Comparison of ENCODE assay signal across 29 cellular contexts in the genomic region with DNA sequence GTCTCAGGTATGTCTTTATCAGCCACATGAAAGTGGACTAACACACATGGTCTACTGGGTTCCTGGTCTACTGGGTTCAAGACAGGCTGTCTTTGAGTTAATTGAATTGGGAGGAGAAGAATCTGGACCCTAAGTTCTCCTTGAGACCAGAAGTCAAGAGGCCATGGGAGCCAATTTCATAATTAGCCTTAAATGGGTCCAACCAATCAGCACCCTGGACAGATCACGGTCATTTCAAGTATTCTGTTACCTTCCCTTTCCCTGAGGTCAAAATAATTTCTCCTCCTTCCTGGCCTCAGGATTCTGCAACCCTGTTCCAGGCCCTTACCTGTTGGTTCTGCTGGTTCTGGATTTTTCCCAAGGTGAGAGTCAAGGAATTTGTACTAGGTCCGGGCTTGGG. TPM values are rescaled to one million over a fixed set of nuclear protein-coding genes. Genes with fewer than 3 reads are reported as not detected.
DNase-seq lines count a peak whose midpoint lies in the region; FAIRE-seq and TF ChIP-seq lines count a peak whose summit lies in the region.
"Had no signal": no experiment of that assay in that cellular context is flagged by ENCODE, and none has a peak within 500 bp of the region (broad histone marks: within the 10 kb centered on the region; RNA-seq: fewer than 3 reads in every experiment).

No MANE protein-coding gene starts in this region.

- CTCF ChIA-PET in activated naive CD4-positive, alpha-beta T cell treated with anti-CD3 and anti-CD28 coated beads for 36 hours (lab: Charles Lee), result interaction anchor here (0.6 kb wide), 1 partner anchor 166 kb away, joined by 3 read pairs; no protein-coding TSS in a partner anchor

- H3K4me3 Mint-ChIP-seq in activated naive CD4-positive, alpha-beta T cell treated with anti-CD3 and anti-CD28 coated beads for 36 hours, result no peak overlapping the region
- H3K4me3 Mint-ChIP-seq in nephron progenitor cell (no peak overlapping the region), glutamatergic neuron (ENCODE audit: unreplicated experiment) (no peak overlapping the region)
- H3K4me3 Mint-ChIP-seq: IgD-negative memory B cell; naive thymus-derived CD4-positive, alpha-beta T cell; stimulated activated naive B cell treated with anti-CD40 and anti-IgM and Interleukin-4, amounts not matched to agents 10 μg/mL and 1 μg/mL and 100 μg/mL, for 72 hours had no signal

- H3K27ac Mint-ChIP-seq in activated naive CD4-positive, alpha-beta T cell treated with anti-CD3 and anti-CD28 coated beads for 36 hours, result no peak overlapping the region
- H3K27ac Mint-ChIP-seq in nephron progenitor cell (no peak overlapping the region), glutamatergic neuron (ENCODE audit: unreplicated experiment) (no peak overlapping the region)
- H3K27ac Mint-ChIP-seq: IgD-negative memory B cell; naive thymus-derived CD4-positive, alpha-beta T cell; stimulated activated naive B cell treated with anti-CD40 and anti-IgM and Interleukin-4, amounts not matched to agents 10 μg/mL and 1 μg/mL and 100 μg/mL, for 72 hours had no signal

- no peaks in the 10 kb centered on the region for H3K4me1 Mint-ChIP-seq in activated naive CD4-positive, alpha-beta T cell treated with anti-CD3 and anti-CD28 coated beads for 36 hours (ENCODE audit: low read depth)
- H3K4me1 Mint-ChIP-seq in nephron progenitor cell, result no peaks in the 10 kb centered on the region
- no peaks in the 10 kb centered on the region for H3K4me1 Mint-ChIP-seq in glutamatergic neuron (ENCODE audit: low read depth, unreplicated experiment)

- no peak for FAIRE-seq in GM19239 (lab: Jason Lieb, UNC)
- FAIRE-seq: D721Med, G401.6, pancreas had no signal

- H3K27me3 Mint-ChIP-seq in activated naive CD4-positive, alpha-beta T cell treated with anti-CD3 and anti-CD28 coated beads for 36 hours (ENCODE audit: low read depth), result peaks cover 9% of the 10 kb centered on the region
- H3K27me3 Mint-ChIP-seq in nephron progenitor cell (ENCODE audit: low read depth, poor library complexity), result peaks cover 72% of the 10 kb centered on the region
- peaks cover 5% of the 10 kb centered on the region for H3K27me3 Mint-ChIP-seq in glutamatergic neuron (ENCODE audit: unreplicated experiment)

- H3K36me3 Mint-ChIP-seq in activated naive CD4-positive, alpha-beta T cell treated with anti-CD3 and anti-CD28 coated beads for 36 hours (ENCODE audit: low read depth), result no peaks in the 10 kb centered on the region
- no peaks in the 10 kb centered on the region for H3K36me3 Mint-ChIP-seq in nephron progenitor cell (ENCODE audit: low read depth)
- H3K36me3 Mint-ChIP-seq in glutamatergic neuron (ENCODE audit: unreplicated experiment), result no peaks in the 10 kb centered on the region
- H3K36me3 Mint-ChIP-seq: IgD-negative memory B cell; naive thymus-derived CD4-positive, alpha-beta T cell; stimulated activated naive B cell treated with anti-CD40 and anti-IgM and Interleukin-4, amounts not matched to agents 10 μg/mL and 1 μg/mL and 100 μg/mL, for 72 hours had no signal

- TF ChIP-seq CTCF in NB4 (IDR thresholded peaks at IDR 0.05; ENCODE audit: low read depth, low read length), result no peak
- TF ChIP-seq CTCF in nephron progenitor cell (IDR thresholded peaks at IDR 0.05), result no peak
- TF ChIP-seq CTCF in glutamatergic neuron (IDR thresholded peaks at IDR 0.05; ENCODE audit: partially characterized antibody, unreplicated experiment), result no peak

- no peaks in the 10 kb centered on the region for H3K9me3 Mint-ChIP-seq in activated naive CD4-positive, alpha-beta T cell treated with anti-CD3 and anti-CD28 coated beads for 36 hours
- H3K9me3 Mint-ChIP-seq in nephron progenitor cell, result no peaks in the 10 kb centered on the region
- no peaks in the 10 kb centered on the region for H3K9me3 Mint-ChIP-seq in glutamatergic neuron (ENCODE audit: unreplicated experiment)
- H3K9me3 Mint-ChIP-seq: IgD-negative memory B cell; naive thymus-derived CD4-positive, alpha-beta T cell; stimulated activated naive B cell treated with anti-CD40 and anti-IgM and Interleukin-4, amounts not matched to agents 10 μg/mL and 1 μg/mL and 100 μg/mL, for 72 hours had no signal

- no peak for TF ChIP-seq POLR2A in NB4 (IDR thresholded peaks at IDR 0.05; ENCODE audit: extremely low read depth, insufficient read length)

- peak; percentile 20 for DNase-seq in activated naive CD4-positive, alpha-beta T cell treated with anti-CD3 and anti-CD28 coated beads for 36 hours
- DNase-seq in activated naive CD4-positive, alpha-beta T cell treated with Interleukin-2 at 50 U/mL for 16 hours, result no peak
- peak; percentile 41 for DNase-seq in NB4 (ENCODE audit: low read depth)
- DNase-seq in ecto neural progenitor cell (ENCODE audit: low spot score), result peak; percentile 38
- peak; percentile 50 for DNase-seq in nephron progenitor cell
- DNase-seq in GM19239 (ENCODE audit: insufficient read length, low spot score), result no peak
- DNase-seq in AG20443 (ENCODE audit: low spot score), result no peak
- DNase-seq in glutamatergic neuron, result no peak
- DNase-seq: activated CD4-positive, CD25-positive, alpha-beta regulatory T cell treated with anti-CD3 and anti-CD28 coated beads, Interleukin-2, amount 50 U/mL, for 72 hours; activated effector memory CD4-positive, alpha-beta T cell treated with Interleukin-2 at 50 U/mL for 16 hours; amygdala; C1 segment of cervical spinal cord; central memory CD4-positive, alpha-beta T cell; effector CD8-positive, alpha-beta T cell; islet precursor cell; mesenchymal stem cell; naive thymus-derived CD4-positive, alpha-beta T cell; NCI-H1092 treated with DMSO at 0.1 percent for 48 hours; NCI-H2171 treated with DMSO at 0.1 percent for 48 hours; NCI-H774; pancreas; stimulated activated naive B cell treated with anti-CD40 and anti-IgM and Interleukin-4, amounts not matched to agents 10 μg/mL and 1 μg/mL and 100 μg/mL, for 72 hours had no signal

- intact Hi-C loops in activated naive CD4-positive, alpha-beta T cell treated with anti-CD3 and anti-CD28 coated beads for 36 hours (cut with micrococcal nuclease), result no loop called here

- H3K4me3 ChIP-seq in NB4 (ENCODE audit: low read depth, low read length), result no peak overlapping the region
- H3K4me3 ChIP-seq: HAP-1, pancreas, Peyer's patch, SK-N-MC, thoracic aorta had no signal

RNA-seq across cellular contexts. Expression of a gene that starts 23.8 kb away (rescaled TPM):
- 10 to 100 TPM; 18.4 to 24.6 TPM for total RNA-seq in activated naive CD4-positive, alpha-beta T cell treated with anti-CD3 and anti-CD28 coated beads for 36 hours
- total RNA-seq in glutamatergic neuron (ENCODE audit: unreplicated experiment), result 30.0 TPM

RNA-seq across cellular contexts. Expression of a gene that starts 33.5 kb away (rescaled TPM):
- 10 to 100 TPM; 66.7 to 70.0 TPM for total RNA-seq in activated naive CD4-positive, alpha-beta T cell treated with anti-CD3 and anti-CD28 coated beads for 36 hours
- 38.7 TPM for total RNA-seq in glutamatergic neuron (ENCODE audit: unreplicated experiment)

RNA-seq across cellular contexts. Expression of a gene that starts 33.7 kb away (rescaled TPM):
- under 1 TPM; 0.31 to 0.52 TPM for total RNA-seq in activated naive CD4-positive, alpha-beta T cell treated with anti-CD3 and anti-CD28 coated beads for 36 hours
- 1.3 TPM for total RNA-seq in glutamatergic neuron (ENCODE audit: unreplicated experiment)

RNA-seq across cellular contexts. Expression of a gene that starts 43.3 kb away (rescaled TPM):
- 10 to 100 TPM; 15.1 to 16.3 TPM for total RNA-seq in activated naive CD4-positive, alpha-beta T cell treated with anti-CD3 and anti-CD28 coated beads for 36 hours
- total RNA-seq in glutamatergic neuron (ENCODE audit: unreplicated experiment), result 39.1 TPM

RNA-seq across cellular contexts. Expression of a gene that starts 53.2 kb away (rescaled TPM):
- total RNA-seq in activated naive CD4-positive, alpha-beta T cell treated with anti-CD3 and anti-CD28 coated beads for 36 hours, result under 1 TPM; 0.10 to 0.19 TPM
- total RNA-seq in glutamatergic neuron (ENCODE audit: unreplicated experiment), result 1.7 TPM
- total RNA-seq: thoracic aorta had no signal

Comparison
In these comparisons a context has a peak if more than half of its experiments do, and no peak if none do; other contexts are left out.
1. DNase-seq: peak in activated naive CD4-positive, alpha-beta T cell treated with anti-CD3 and anti-CD28 coated beads for 36 hours (single experiment), NB4 (single experiment), ecto neural progenitor cell (single experiment) and nephron progenitor cell (single experiment); none in activated naive CD4-positive, alpha-beta T cell treated with Interleukin-2 at 50 U/mL for 16 hours (single experiment), GM19239 (single experiment), AG20443 (single experiment) and glutamatergic neuron (single experiment).